In the genomic region with DNA sequence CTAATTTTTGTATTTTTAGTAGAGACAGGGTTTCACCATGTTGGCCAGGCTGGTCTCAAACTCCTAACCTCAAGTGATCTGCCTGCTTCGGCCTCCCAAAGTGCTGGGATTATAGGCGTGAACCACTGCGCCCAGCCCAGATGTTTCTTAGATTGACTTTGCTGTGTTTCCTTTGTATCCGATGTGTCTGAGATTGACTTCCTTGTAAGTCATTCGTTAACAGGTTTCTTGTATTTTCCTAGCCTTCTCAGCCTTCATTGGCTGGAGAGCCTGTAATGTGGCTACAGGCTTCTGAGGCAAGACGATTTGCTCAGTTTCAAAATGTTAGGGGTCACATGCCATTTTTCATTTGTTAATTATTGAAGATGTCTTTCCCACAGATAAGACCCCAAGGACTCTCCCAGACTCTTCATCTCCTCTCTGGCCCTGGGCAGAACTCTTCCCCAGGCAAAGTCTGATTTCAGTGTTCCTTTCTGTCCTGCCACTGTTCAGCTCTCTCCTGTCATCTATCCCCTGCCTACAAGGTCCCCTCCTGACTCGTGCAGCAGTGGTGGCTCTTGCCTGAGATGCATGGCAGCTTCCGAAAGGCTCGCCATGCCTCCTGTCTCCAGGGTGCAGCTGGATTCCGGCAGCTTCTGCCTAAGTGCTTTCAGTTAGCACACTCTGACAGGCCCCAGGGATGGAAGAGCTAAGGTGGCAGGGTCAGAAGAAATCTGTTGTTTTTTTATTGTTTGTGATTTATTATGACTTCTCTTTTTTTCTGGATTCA, we compare ENCODE assay signal across 21 cellular contexts.
DNase-seq lines count a peak whose midpoint lies in the region; ATAC-seq and TF ChIP-seq lines count a peak whose summit lies in the region.
"Had no signal": no experiment of that assay in that cellular context is flagged by ENCODE, and none has a peak within 500 bp of the region (broad histone marks: within the 10 kb centered on the region; RNA-seq: fewer than 3 reads in every experiment).

No MANE protein-coding gene starts in this region.

- peak overlapping the region; percentile 85 for H2BK20ac ChIP-seq in IMR-90 (ENCODE audit: low read depth, low read length)

- peaks cover 28% of the 10 kb centered on the region for H3K4me1 ChIP-seq in IMR-90 (ENCODE audit: control insufficient read depth, insufficient read depth, low read length)
- peaks cover 8% of the 10 kb centered on the region for H3K4me1 ChIP-seq in colonic mucosa
- peaks cover 9 to 26% of the 10 kb centered on the region in 2 donors for H3K4me1 ChIP-seq in mucosa of rectum (ENCODE audit: control insufficient read depth in 2 of 2, insufficient read depth in 2 of 2, low read length in 2 of 2)
- H3K4me1 ChIP-seq in skeletal muscle satellite cell (ENCODE audit: control insufficient read depth, insufficient read depth, low read length): peaks cover 24% of the 10 kb centered on the region

- dilution Hi-C loops in IMR-90 (cut with HindIII; ENCODE audit: low sequenced_read_pairs, unreplicated experiment): no loop called here

- H3K18ac ChIP-seq in IMR-90 (ENCODE audit: low read depth, low read length): peak overlapping the region; percentile 73

- H2BK5ac ChIP-seq in IMR-90 (ENCODE audit: low read depth, low read length, poor library complexity, severe bottlenecking): peak overlapping the region; percentile 22

- H3K9ac ChIP-seq in IMR-90 (ENCODE audit: low read depth, low read length) (no peak overlapping the region), colonic mucosa (ENCODE audit: low read depth in 2 of 2, low read length in 2 of 2) (peak overlapping the region in 1 of 2 donors; percentile 44), mucosa of rectum (ENCODE audit: low read depth in 1 of 2, low read length in 2 of 2) (no peak overlapping the region), skeletal muscle satellite cell (ENCODE audit: low read depth, low read length) (peak overlapping the region; percentile 9)

- H3K56ac ChIP-seq in IMR-90 (ENCODE audit: extremely low read depth, insufficient read depth, low read length): no peak overlapping the region; the same call in 1 of the 2 replicates

- H3K27me3 ChIP-seq in IMR-90 (ENCODE audit: control insufficient read depth, insufficient read depth, low read length): no peaks in the 10 kb centered on the region
- H3K27me3 ChIP-seq in colonic mucosa: no peaks in the 10 kb centered on the region
- H3K27me3 ChIP-seq in mucosa of rectum (ENCODE audit: control insufficient read depth in 2 of 2, insufficient read depth in 2 of 2, low read length in 2 of 2): no peaks in the 10 kb centered on the region
- H3K27me3 ChIP-seq in skeletal muscle satellite cell (ENCODE audit: control insufficient read depth, insufficient read depth, low read length): no peaks in the 10 kb centered on the region
- H3K27me3 ChIP-seq: left lung had no signal

- H4K8ac ChIP-seq in IMR-90 (ENCODE audit: low read depth in 2 of 2, low read length in 2 of 2): peak overlapping the region in 1 of 2 experiments; percentile 77; a peak in 2 of 4 replicates

- WGBS in IMR-90 (ENCODE audit: extremely low coverage in 2 of 2, insufficient read length in 1 of 2), 2 experiments: 100% methylated on average over 4 of the region's 10 CpGs; no CpG with 5 or more reads in 1 of the 2 experiments

- intact Hi-C loops in IMR-90 (cut with micrococcal nuclease): no loop called here
- intact Hi-C loops in colonic mucosa (cut with DNase I): no loop called here

- H2AK9ac ChIP-seq in IMR-90 (replicated peaks; ENCODE audit: low read depth, low read length, poor library complexity): peak overlapping the region; percentile 75

- peaks cover 25% of the 10 kb centered on the region for H3K9me1 ChIP-seq in IMR-90 (ENCODE audit: insufficient read depth, low read length)

- no peaks in the 10 kb centered on the region for H3K36me3 ChIP-seq in IMR-90 (ENCODE audit: control insufficient read depth, insufficient read depth, low read length)
- no peaks in the 10 kb centered on the region for H3K36me3 ChIP-seq in colonic mucosa
- H3K36me3 ChIP-seq in mucosa of rectum (ENCODE audit: control insufficient read depth in 2 of 2, insufficient read depth in 2 of 2, low read length in 2 of 2): no peaks in the 10 kb centered on the region
- H3K36me3 ChIP-seq in skeletal muscle satellite cell (ENCODE audit: insufficient read depth, low read length): peaks cover 13% of the 10 kb centered on the region
- H3K36me3 ChIP-seq: left lung had no signal

- H2BK15ac ChIP-seq in IMR-90 (ENCODE audit: low read depth, low read length): peak overlapping the region; percentile 97; the same call in 2 of the 3 replicates

- H3K4me2 ChIP-seq in IMR-90 (ENCODE audit: low read depth, low read length) (no peak overlapping the region), skeletal muscle satellite cell (ENCODE audit: low read length) (no peak overlapping the region)
- H3K4me2 ChIP-seq: GM23338 had no signal

- CTCF ChIA-PET in IMR-90 (lab: Yijun Ruan, JAX) (interaction anchor here (0.6 kb wide), 1 partner anchor 84 kb away, joined by 4 read pairs; no protein-coding TSS in a partner anchor), HEK293T (lab: Yijun Ruan, JAX) (no interaction called here)

- no peak for TF ChIP-seq POLR2A in IMR-90 (IDR thresholded peaks at IDR 0.05; ENCODE audit: low read depth, low read length)

- TF ChIP-seq RAD21 in IMR-90 (IDR thresholded peaks at IDR 0.05; ENCODE audit: low read length): no peak

- H3K23ac ChIP-seq in IMR-90 (ENCODE audit: low read depth, low read length): peak overlapping the region; percentile 54; the same call in 1 of the 2 replicates

- BruUV-seq in IMR-90 (replicated peaks; lab: Mats Ljungman, UMichigan): no TSS peak

- H3K4me3 ChIP-seq in IMR-90 (ENCODE audit: insufficient read depth, low read depth, low read length): no peak overlapping the region
- H3K4me3 ChIP-seq in colonic mucosa: no peak overlapping the region
- H3K4me3 ChIP-seq in mucosa of rectum (ENCODE audit: low read length in 2 of 2): no peak overlapping the region
- H3K4me3 ChIP-seq in skeletal muscle satellite cell (ENCODE audit: low read length): no peak overlapping the region
- H3K4me3 ChIP-seq: GM23338, left lung had no signal

- no peaks in the 10 kb centered on the region for H3K9me3 ChIP-seq in IMR-90 (ENCODE audit: control insufficient read depth, insufficient read depth, low read length)
- no peaks in the 10 kb centered on the region for H3K9me3 ChIP-seq in colonic mucosa
- no peaks in the 10 kb centered on the region for H3K9me3 ChIP-seq in mucosa of rectum (ENCODE audit: control insufficient read depth in 2 of 2, low read length in 2 of 2)
- H3K9me3 ChIP-seq in skeletal muscle satellite cell (replicated peaks; ENCODE audit: low read length): no peaks in the 10 kb centered on the region
- H3K9me3 ChIP-seq: left lung had no signal

- ATAC-seq in IMR-90 (ENCODE audit: low read depth): no peak
- ATAC-seq in GM18498 (IDR thresholded peaks at IDR 0.05; ENCODE audit: unreplicated experiment): no peak
- no peak for ATAC-seq in GM21529 (IDR thresholded peaks at IDR 0.05; ENCODE audit: unreplicated experiment)
- ATAC-seq: activated T-cell treated with anti-CD3 and anti-CD28 coated beads, Interleukin-2, amount 50 U/mL, for 72 hours; effector memory CD8-positive, alpha-beta T cell; GM23338; left lung; sciatic nerve had no signal

- H2BK120ac ChIP-seq in IMR-90 (ENCODE audit: low read depth, low read length): peak overlapping the region; percentile 96

- peak overlapping the region; percentile 90 for H4K91ac ChIP-seq in IMR-90 (ENCODE audit: insufficient read depth, low read depth, low read length)

- in situ Hi-C loops in IMR-90 (cut with MboI; ENCODE audit: low sequenced_read_pairs): no loop called here

- peak overlapping the region; percentile 74 for H3K4ac ChIP-seq in IMR-90 (ENCODE audit: low read depth, low read length)

- H2AFZ ChIP-seq in IMR-90 (replicated peaks; ENCODE audit: low read length, poor library complexity): peak overlapping the region; percentile 45
- H2AFZ ChIP-seq: GM23338 had no signal

- peak overlapping the region; percentile 75 for H4K5ac ChIP-seq in IMR-90 (ENCODE audit: low read depth, low read length)

- no peaks in the 10 kb centered on the region for H4K20me1 ChIP-seq in IMR-90 (ENCODE audit: insufficient read depth, low read length)

- H3K79me1 ChIP-seq in IMR-90 (ENCODE audit: low read depth in 1 of 2, low read length in 2 of 2): peaks cover 6 to 39% of the 10 kb centered on the region in 2 experiments; a peak in 3 of 4 replicates

- H2AK5ac ChIP-seq in IMR-90 (ENCODE audit: low read depth, low read length): peak overlapping the region; percentile 92; the same call in 1 of the 2 replicates

- POLR2A ChIA-PET in IMR-90 (lab: Charles Lee; ENCODE audit: unreplicated experiment) (interaction anchor here (1.4 kb wide), 1 partner anchor 75 kb away, joined by 3 read pairs; no protein-coding TSS in a partner anchor), HEK293T (lab: Yijun Ruan, JAX) (no interaction called here)

- DNase-seq in IMR-90 (no peak), colonic mucosa (peak; percentile 52), HEK293T (ENCODE audit: extremely low spot score) (no peak), NCI-H1092 (lab: John Stamatoyannopoulos, UW) (no peak)
- DNase-seq: activated CD4-positive, CD25-positive, alpha-beta regulatory T cell; activated T-cell treated with anti-CD3 and anti-CD28 coated beads, Interleukin-2, amount 50 U/mL, for 72 hours; CD4-positive, alpha-beta T cell; effector memory CD8-positive, alpha-beta T cell; Kasumi-1; left lung; NCI-H1092 treated with DMSO at 0.1 percent for 48 hours; NCI-H2029; NCI-H446 treated with DMSO at 0.1 percent for 48 hours; occipital lobe; T-helper 9 cell had no signal

- TF ChIP-seq CTCF in IMR-90 (conservative IDR thresholded peaks at IDR 0.05; ENCODE audit: low read depth, low read length) (no peak), colonic mucosa (IDR thresholded peaks at IDR 0.05) (no peak)

- H3K27ac ChIP-seq in IMR-90 (ENCODE audit: insufficient read depth, low read length): no peak overlapping the region
- H3K27ac ChIP-seq in colonic mucosa: peak overlapping the region; percentile 64
- H3K27ac ChIP-seq in mucosa of rectum (ENCODE audit: low read depth in 2 of 2, low read length in 2 of 2): peak overlapping the region; percentile 35 to 71
- H3K27ac ChIP-seq: left lung had no signal

- H3K14ac ChIP-seq in IMR-90 (replicated peaks; ENCODE audit: low read depth, low read length): peak overlapping the region; percentile 57

TF ChIP-seq in IMR-90, 13 proteins besides CTCF, POLR2A, EP300 and RAD21 (continues in another document):
- TF ChIP-seq MXI1 (IDR thresholded peaks at IDR 0.05; ENCODE audit: borderline replicate concordance, low read depth, low read length): no peak
- TF ChIP-seq CHD1 (IDR thresholded peaks at IDR 0.05; ENCODE audit: low read depth, low read length): no peak
- no peak for TF ChIP-seq BHLHE40 (IDR thresholded peaks at IDR 0.05; ENCODE audit: low read depth, low read length)
- TF ChIP-seq MAZ (IDR thresholded peaks at IDR 0.05; ENCODE audit: borderline replicate concordance, low read depth, low read length): no peak

TF ChIP-seq in HEK293T, 16 proteins besides CTCF, POLR2A, EP300 and RAD21 (continues in another document):
- TF ChIP-seq TARDBP (IDR thresholded peaks at IDR 0.05) (no peak), BHLHE40 (IDR thresholded peaks at IDR 0.05; ENCODE audit: borderline replicate concordance) (no peak), SUZ12 (IDR thresholded peaks at IDR 0.05) (no peak), FOXA1 (IDR thresholded peaks at IDR 0.05) (no peak), SP1 (IDR thresholded peaks at IDR 0.05) (no peak), FOXK2 (IDR thresholded peaks at IDR 0.05) (no peak), L3MBTL2 (conservative IDR thresholded peaks at IDR 0.05) (no peak)
